3 cellular contexts compared by ENCODE assay signal in the genomic region with DNA sequence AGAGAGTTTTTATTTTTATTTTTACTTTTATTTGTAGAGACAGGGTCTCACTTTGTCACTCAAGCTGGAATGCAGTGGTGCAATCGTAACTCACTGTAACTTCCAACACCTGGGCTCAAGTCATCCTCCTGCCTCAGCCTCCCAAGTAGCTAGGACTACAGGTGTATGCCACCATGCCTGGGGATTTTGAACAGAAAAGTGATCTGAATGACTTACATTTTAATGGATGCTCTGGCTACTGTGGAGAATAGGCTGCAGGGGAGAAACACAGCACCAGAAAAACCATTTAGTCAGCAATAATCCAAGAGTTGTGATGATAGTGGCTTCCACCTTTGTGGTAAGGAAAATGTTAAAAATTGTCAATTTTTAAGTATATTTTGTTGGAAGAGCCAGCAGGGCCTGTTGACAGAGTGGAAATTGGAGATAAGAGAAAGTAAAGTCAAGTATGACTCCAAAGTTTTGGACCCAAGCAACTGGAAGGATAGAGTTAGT.
A peak's percentile ranks its signal among the peaks of the same experiment; 100 is the strongest.
TF ChIP-seq lines count a peak whose summit lies in the region.

No MANE protein-coding gene starts in this region.

TF ChIP-seq in A549, 52 proteins besides CTCF, POLR2A, EP300 and RAD21:
- TF ChIP-seq, protein P1, sequence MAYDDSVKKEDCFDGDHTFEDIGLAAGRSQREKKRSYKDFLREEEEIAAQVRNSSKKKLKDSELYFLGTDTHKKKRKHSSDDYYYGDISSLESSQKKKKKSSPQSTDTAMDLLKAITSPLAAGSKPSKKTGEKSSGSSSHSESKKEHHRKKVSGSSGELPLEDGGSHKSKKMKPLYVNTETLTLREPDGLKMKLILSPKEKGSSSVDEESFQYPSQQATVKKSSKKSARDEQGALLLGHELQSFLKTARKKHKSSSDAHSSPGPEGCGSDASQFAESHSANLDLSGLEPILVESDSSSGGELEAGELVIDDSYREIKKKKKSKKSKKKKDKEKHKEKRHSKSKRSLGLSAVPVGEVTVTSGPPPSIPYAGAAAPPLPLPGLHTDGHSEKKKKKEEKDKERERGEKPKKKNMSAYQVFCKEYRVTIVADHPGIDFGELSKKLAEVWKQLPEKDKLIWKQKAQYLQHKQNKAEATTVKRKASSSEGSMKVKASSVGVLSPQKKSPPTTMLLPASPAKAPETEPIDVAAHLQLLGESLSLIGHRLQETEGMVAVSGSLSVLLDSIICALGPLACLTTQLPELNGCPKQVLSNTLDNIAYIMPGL (CRISPR knock-in tag; IDR thresholded peaks at IDR 0.05; ENCODE audit: borderline replicate concordance), result no peak
- TF ChIP-seq MAFK (IDR thresholded peaks at IDR 0.05; ENCODE audit: partially characterized antibody), result peak; percentile 81

TF ChIP-seq in IMR-90, 13 proteins besides CTCF, POLR2A, EP300 and RAD21:
- TF ChIP-seq NFE2L2 (IDR thresholded peaks at IDR 0.05; ENCODE audit: low read depth, low read length), result no peak
- peak; percentile 54 for TF ChIP-seq MAFK (IDR thresholded peaks at IDR 0.05; ENCODE audit: low read depth, low read length)
- TF ChIP-seq RFX5 (IDR thresholded peaks at IDR 0.05; ENCODE audit: low read depth, low read length), result no peak

TF ChIP-seq in HepG2, 621 proteins besides CTCF, POLR2A, EP300 and RAD21:
- TF ChIP-seq ZNF460 (CRISPR knock-in tag; IDR thresholded peaks at IDR 0.05; ENCODE audit: borderline replicate concordance), result peak; percentile 60; the same call in 1 of the 2 replicates
- TF ChIP-seq NR2C2 (CRISPR knock-in tag; IDR thresholded peaks at IDR 0.05; ENCODE audit: borderline replicate concordance), result 0 out of 2 replicates have a peak, but pooled peaks have one; percentile 7
- TF ChIP-seq, protein P2, sequence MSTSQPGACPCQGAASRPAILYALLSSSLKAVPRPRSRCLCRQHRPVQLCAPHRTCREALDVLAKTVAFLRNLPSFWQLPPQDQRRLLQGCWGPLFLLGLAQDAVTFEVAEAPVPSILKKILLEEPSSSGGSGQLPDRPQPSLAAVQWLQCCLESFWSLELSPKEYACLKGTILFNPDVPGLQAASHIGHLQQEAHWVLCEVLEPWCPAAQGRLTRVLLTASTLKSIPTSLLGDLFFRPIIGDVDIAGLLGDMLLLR (CRISPR knock-in tag; IDR thresholded peaks at IDR 0.05), result no peak
- no peak for TF ChIP-seq JDP2 (CRISPR knock-in tag; IDR thresholded peaks at IDR 0.05; ENCODE audit: borderline replicate concordance)
- no peak for TF ChIP-seq PHF20 (CRISPR knock-in tag; IDR thresholded peaks at IDR 0.05)
- TF ChIP-seq, protein P3, sequence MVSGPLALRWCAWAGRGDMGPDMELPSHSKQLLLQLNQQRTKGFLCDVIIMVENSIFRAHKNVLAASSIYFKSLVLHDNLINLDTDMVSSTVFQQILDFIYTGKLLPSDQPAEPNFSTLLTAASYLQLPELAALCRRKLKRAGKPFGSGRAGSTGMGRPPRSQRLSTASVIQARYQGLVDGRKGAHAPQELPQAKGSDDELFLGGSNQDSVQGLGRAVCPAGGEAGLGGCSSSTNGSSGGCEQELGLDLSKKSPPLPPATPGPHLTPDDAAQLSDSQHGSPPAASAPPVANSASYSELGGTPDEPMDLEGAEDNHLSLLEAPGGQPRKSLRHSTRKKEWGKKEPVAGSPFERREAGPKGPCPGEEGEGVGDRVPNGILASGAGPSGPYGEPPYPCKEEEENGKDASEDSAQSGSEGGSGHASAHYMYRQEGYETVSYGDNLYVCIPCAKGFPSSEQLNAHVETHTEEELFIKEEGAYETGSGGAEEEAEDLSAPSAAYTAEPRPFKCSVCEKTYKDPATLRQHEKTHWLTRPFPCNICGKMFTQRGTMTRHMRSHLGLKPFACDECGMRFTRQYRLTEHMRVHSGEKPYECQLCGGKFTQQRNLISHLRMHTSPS (CRISPR knock-in tag; IDR thresholded peaks at IDR 0.05; ENCODE audit: low read depth), result no peak
- peak; percentile 89 for TF ChIP-seq MAFK (conservative IDR thresholded peaks at IDR 0.05 in 1 of 2, IDR thresholded peaks at IDR 0.05 in 1 of 2; ENCODE audit: low read length in 2 of 2)
- no peak for TF ChIP-seq CC2D1A (CRISPR knock-in tag; IDR thresholded peaks at IDR 0.05)
- TF ChIP-seq BCL6 (CRISPR knock-in tag; IDR thresholded peaks at IDR 0.05), result no peak
- TF ChIP-seq POGZ (CRISPR knock-in tag; IDR thresholded peaks at IDR 0.05), result 0 out of 2 replicates have a peak, but pooled peaks have one; percentile 22
- TF ChIP-seq FOXK2 (IDR thresholded peaks at IDR 0.05), result no peak
- TF ChIP-seq, protein P4, sequence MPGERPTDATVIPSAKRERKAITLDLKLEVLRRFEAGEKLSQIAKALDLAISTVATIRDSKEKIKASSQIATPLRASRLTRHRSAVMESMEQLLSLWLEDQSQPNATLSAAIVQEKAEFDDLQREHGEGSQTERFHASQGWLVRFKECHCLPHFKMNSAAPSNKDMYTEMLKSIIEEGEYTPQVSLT (CRISPR knock-in tag; IDR thresholded peaks at IDR 0.05; ENCODE audit: borderline replicate concordance, low read depth), result 0 out of 2 replicates have a peak, but pooled peaks have one; percentile 80
- no peak for TF ChIP-seq MTA3 (CRISPR knock-in tag; IDR thresholded peaks at IDR 0.05)
- TF ChIP-seq ZNF670 (CRISPR knock-in tag; IDR thresholded peaks at IDR 0.05; ENCODE audit: borderline replicate concordance), result no peak
- TF ChIP-seq MED8 (CRISPR knock-in tag; IDR thresholded peaks at IDR 0.05; ENCODE audit: insufficient replicate concordance), result no peak
- TF ChIP-seq, protein P5, sequence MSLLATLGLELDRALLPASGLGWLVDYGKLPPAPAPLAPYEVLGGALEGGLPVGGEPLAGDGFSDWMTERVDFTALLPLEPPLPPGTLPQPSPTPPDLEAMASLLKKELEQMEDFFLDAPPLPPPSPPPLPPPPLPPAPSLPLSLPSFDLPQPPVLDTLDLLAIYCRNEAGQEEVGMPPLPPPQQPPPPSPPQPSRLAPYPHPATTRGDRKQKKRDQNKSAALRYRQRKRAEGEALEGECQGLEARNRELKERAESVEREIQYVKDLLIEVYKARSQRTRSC (CRISPR knock-in tag; IDR thresholded peaks at IDR 0.05; ENCODE audit: low read depth), result no peak
- TF ChIP-seq ZNF547 (CRISPR knock-in tag; IDR thresholded peaks at IDR 0.05), result no peak
- no peak for TF ChIP-seq DNMT3B (CRISPR knock-in tag; conservative IDR thresholded peaks at IDR 0.05)
- TF ChIP-seq GZF1 (CRISPR knock-in tag; IDR thresholded peaks at IDR 0.05), result no peak
- no peak for TF ChIP-seq MYC (CRISPR knock-in tag; IDR thresholded peaks at IDR 0.05; ENCODE audit: borderline replicate concordance)
- TF ChIP-seq MAFF (IDR thresholded peaks at IDR 0.05; ENCODE audit: low read depth, low read length), result peak; percentile 80
- TF ChIP-seq ZNF589 (CRISPR knock-in tag; conservative IDR thresholded peaks at IDR 0.05), result no peak
- TF ChIP-seq ZNF326 (CRISPR knock-in tag; IDR thresholded peaks at IDR 0.05; ENCODE audit: borderline replicate concordance), result no peak
- TF ChIP-seq ZNF746 (CRISPR knock-in tag; IDR thresholded peaks at IDR 0.05), result no peak
- TF ChIP-seq, protein P6, sequence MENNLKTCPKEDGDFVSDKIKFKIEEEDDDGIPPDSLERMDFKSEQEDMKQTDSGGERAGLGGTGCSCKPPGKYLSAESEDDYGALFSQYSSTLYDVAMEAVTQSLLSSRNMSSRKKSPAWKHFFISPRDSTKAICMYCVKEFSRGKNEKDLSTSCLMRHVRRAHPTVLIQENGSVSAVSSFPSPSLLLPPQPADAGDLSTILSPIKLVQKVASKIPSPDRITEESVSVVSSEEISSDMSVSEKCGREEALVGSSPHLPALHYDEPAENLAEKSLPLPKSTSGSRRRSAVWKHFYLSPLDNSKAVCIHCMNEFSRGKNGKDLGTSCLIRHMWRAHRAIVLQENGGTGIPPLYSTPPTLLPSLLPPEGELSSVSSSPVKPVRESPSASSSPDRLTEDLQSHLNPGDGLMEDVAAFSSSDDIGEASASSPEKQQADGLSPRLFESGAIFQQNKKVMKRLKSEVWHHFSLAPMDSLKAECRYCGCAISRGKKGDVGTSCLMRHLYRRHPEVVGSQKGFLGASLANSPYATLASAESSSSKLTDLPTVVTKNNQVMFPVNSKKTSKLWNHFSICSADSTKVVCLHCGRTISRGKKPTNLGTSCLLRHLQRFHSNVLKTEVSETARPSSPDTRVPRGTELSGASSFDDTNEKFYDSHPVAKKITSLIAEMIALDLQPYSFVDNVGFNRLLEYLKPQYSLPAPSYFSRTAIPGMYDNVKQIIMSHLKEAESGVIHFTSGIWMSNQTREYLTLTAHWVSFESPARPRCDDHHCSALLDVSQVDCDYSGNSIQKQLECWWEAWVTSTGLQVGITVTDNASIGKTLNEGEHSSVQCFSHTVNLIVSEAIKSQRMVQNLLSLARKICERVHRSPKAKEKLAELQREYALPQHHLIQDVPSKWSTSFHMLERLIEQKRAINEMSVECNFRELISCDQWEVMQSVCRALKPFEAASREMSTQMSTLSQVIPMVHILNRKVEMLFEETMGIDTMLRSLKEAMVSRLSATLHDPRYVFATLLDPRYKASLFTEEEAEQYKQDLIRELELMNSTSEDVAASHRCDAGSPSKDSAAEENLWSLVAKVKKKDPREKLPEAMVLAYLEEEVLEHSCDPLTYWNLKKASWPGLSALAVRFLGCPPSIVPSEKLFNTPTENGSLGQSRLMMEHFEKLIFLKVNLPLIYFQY (CRISPR knock-in tag; IDR thresholded peaks at IDR 0.05; ENCODE audit: borderline replicate concordance), result no peak
- no peak for TF ChIP-seq SUZ12 (IDR thresholded peaks at IDR 0.05; ENCODE audit: low read depth, low read length)
- TF ChIP-seq ZNF782 (CRISPR knock-in tag; IDR thresholded peaks at IDR 0.05; ENCODE audit: borderline replicate concordance), result no peak
- TF ChIP-seq MXI1 (IDR thresholded peaks at IDR 0.05; ENCODE audit: borderline replicate concordance, low read depth, low read length), result 0 out of 3 replicates have a peak, but pooled peaks have one; percentile 15
- no peak for TF ChIP-seq ZFP1 (CRISPR knock-in tag; IDR thresholded peaks at IDR 0.05)
